In genomic region chr6:37142047-37142614, GRCh38 we compare ENCODE assay signal across 1 cellular context.
TF ChIP-seq lines count a peak whose summit lies in the region.

No MANE protein-coding gene starts in this region.

TF ChIP-seq in IMR-90, 13 proteins besides CTCF, POLR2A, EP300 and RAD21 (continued from another document):
- TF ChIP-seq ELK1 (IDR thresholded peaks at IDR 0.05; ENCODE audit: borderline replicate concordance, low read depth, low read length) = no peak
- no peak for TF ChIP-seq SMC3 (IDR thresholded peaks at IDR 0.05; ENCODE audit: low read depth, low read length)
- no peak for TF ChIP-seq MAFK (IDR thresholded peaks at IDR 0.05; ENCODE audit: low read depth, low read length)
- no peak for TF ChIP-seq RFX5 (IDR thresholded peaks at IDR 0.05; ENCODE audit: low read depth, low read length)
- TF ChIP-seq NFE2L2 (IDR thresholded peaks at IDR 0.05; ENCODE audit: low read depth, low read length) = no peak
- no peak for TF ChIP-seq CHD1 (IDR thresholded peaks at IDR 0.05; ENCODE audit: low read depth, low read length)
- no peak for TF ChIP-seq RCOR1 (IDR thresholded peaks at IDR 0.05; ENCODE audit: insufficient replicate concordance, low read length)
- TF ChIP-seq FOS (IDR thresholded peaks at IDR 0.05; ENCODE audit: low read depth, low read length) = no peak
- TF ChIP-seq BHLHE40 (IDR thresholded peaks at IDR 0.05; ENCODE audit: low read depth, low read length) = no peak
- no peak for TF ChIP-seq CEBPB (IDR thresholded peaks at IDR 0.05; ENCODE audit: low read depth, low read length)
